ENCODE assay signal across 17 cellular contexts in the genomic region with DNA sequence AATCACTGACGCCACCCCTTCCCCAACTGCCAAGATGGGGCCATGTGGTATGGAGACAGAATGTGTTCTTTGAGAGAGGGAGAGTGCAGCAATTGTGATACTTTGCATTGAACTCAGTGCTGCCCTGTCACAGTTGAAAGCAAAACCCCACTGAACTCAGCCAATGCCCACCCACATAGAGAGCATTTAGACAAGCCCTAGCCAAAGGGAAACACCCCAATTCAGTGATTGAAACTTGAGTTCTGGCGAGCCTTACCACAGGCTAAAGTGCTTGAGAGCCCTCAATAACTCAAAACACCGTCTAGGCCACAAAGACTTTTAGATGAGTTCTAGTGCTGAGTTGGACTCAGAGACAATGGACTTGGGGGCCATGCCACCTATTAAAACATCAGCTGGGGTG.
"Had no signal": no experiment of that assay in that cellular context is flagged by ENCODE, and none has a peak within 500 bp of the region (broad histone marks: within the 10 kb centered on the region; RNA-seq: fewer than 3 reads in every experiment).

No MANE protein-coding gene starts in this region.

- DNase-seq: activated CD4-positive, alpha-beta T cell treated with anti-CD3 and anti-CD28 coated beads for 4 hours; activated CD8-positive, alpha-beta memory T cell treated with anti-CD3 and anti-CD28 coated beads, Interleukin-2, amount 50 U/mL, for 4 hours; activated CD8-positive, alpha-beta T cell treated with anti-CD3 and anti-CD28 coated beads for 36 hours; activated gamma-delta T cell treated with Interleukin-2 at 50 U/mL for 16 hours; activated naive CD8-positive, alpha-beta T cell treated with anti-CD3 and anti-CD28 coated beads, Interleukin-2, amount 10 ng/mL, durations not matched to agents 7 days and 5 days; activated T-cell treated with anti-CD3 and anti-CD28 coated beads, Interleukin-2, amount 50 U/mL, for 72 hours; aorta; hippocampal formation; kidney glomerular epithelial cell; mesendoderm; occipital lobe; right cardiac atrium; small intestine; tibial artery had no signal

- H3K27me3 ChIP-seq: breast epithelium, tibial artery, vagina had no signal

- H3K27ac ChIP-seq: breast epithelium, tibial artery, vagina had no signal

- ATAC-seq: activated CD8-positive, alpha-beta T cell treated with anti-CD3 and anti-CD28 coated beads for 36 hours; activated T-cell treated with anti-CD3 and anti-CD28 coated beads, Interleukin-2, amount 50 U/mL, for 72 hours; right cardiac atrium; stimulated activated effector memory CD8-positive, alpha-beta T cell treated with anti-CD3 and anti-CD28 coated beads, Interleukin-12 subunit alpha, Interleukin-12 subunit beta, amount 100 ng/mL, for 72 hours had no signal

- H3K4me3 ChIP-seq: breast epithelium, tibial artery, vagina had no signal
